ENCODE assay signal across 19 cellular contexts in the genomic region with DNA sequence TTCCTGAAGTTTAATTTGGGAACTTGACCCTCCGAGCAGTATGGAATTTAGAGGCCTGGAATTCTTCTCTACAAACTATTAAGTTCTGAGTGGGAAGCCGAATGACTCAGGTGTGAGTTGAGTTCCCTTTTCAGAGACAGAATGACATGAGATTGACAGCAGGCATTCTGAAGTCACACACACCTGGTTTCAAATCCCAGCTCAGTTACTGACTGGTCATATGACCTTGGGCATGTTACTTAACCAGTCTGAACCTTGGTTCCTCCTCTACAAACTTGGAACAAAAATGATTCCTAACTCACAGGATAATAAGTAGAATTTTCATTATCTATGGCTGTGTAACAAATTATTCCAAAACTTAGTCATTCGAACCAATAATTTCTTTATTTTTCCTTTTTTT. TPM values are rescaled to one million over a fixed set of nuclear protein-coding genes. Genes with fewer than 3 reads are reported as not detected.
DNase-seq lines count a peak whose midpoint lies in the region; ATAC-seq, FAIRE-seq and TF ChIP-seq lines count a peak whose summit lies in the region.
"Had no signal": no experiment of that assay in that cellular context is flagged by ENCODE, and none has a peak within 500 bp of the region (broad histone marks: within the 10 kb centered on the region; RNA-seq: fewer than 3 reads in every experiment).

No MANE protein-coding gene starts in this region.

- H3K9ac ChIP-seq in GM12878 (ENCODE audit: control insufficient read depth, insufficient read depth, low read length): no peak overlapping the region
- H3K9ac ChIP-seq: BLaER1 had no signal

- no peak for TF ChIP-seq EP300 in Ishikawa (IDR thresholded peaks at IDR 0.05; ENCODE audit: borderline replicate concordance)
- no peak for TF ChIP-seq EP300 in GM12878 (IDR thresholded peaks at IDR 0.05; ENCODE audit: borderline replicate concordance in 1 of 2, control insufficient read depth in 1 of 2, low read depth in 2 of 2, low read length in 2 of 2)

- H3K4me3 Mint-ChIP-seq in activated CD4-positive, alpha-beta T cell treated with anti-CD3 and anti-CD28 coated beads for 36 hours: no peak overlapping the region
- H3K4me3 Mint-ChIP-seq: CD4-positive, alpha-beta memory T cell had no signal

- no peak overlapping the region for H3K4me2 ChIP-seq in GM12878 (ENCODE audit: control insufficient read depth, insufficient read depth)
- H3K4me2 ChIP-seq: A549, BLaER1 had no signal

- DNase-seq in GM12878 (ENCODE audit: low read depth, low spot score) (no peak), islet precursor cell (peak; percentile 61), renal cortical epithelial cell (ENCODE audit: low read depth) (peak; percentile 5), DMS114 treated with DMSO at 0.1 percent for 48 hours (lab: John Stamatoyannopoulos, UW; ENCODE audit: unreplicated experiment) (no peak)
- no peak for DNase-seq in activated CD4-positive, alpha-beta T cell treated with anti-CD3 and anti-CD28 coated beads for 36 hours
- DNase-seq in stimulated activated CD4-positive, alpha-beta T cell treated with anti-CD3 and anti-CD28 coated beads, Interleukin-15, amount 100 ng/mL, for 24 hours: no peak
- DNase-seq: CD4-positive, alpha-beta memory T cell; NCI-H1092; NCI-H146; NCI-H2081; NCI-H2171 treated with DMSO at 0.1 percent for 48 hours; NCI-H446; NK-92 treated with Interleukin-12 subunit alpha and Interleukin-12 subunit beta, amount 100 ng/mL, for 24 hours had no signal

- 75% methylated on average over 3 of the region's 3 CpGs for WGBS in GM12878 (ENCODE audit: insufficient coverage, insufficient replicate concordance, low lambda C conversion rate, missing lambda C conversion rate)

- no peaks in the 10 kb centered on the region; the same call in 2 of the 3 replicates for H3K9me3 ChIP-seq in GM12878 (replicated peaks; ENCODE audit: control insufficient read depth, insufficient read depth, low read length)

- CTCF ChIA-PET in GM12878 (lab: Yijun Ruan, JAX): no interaction called here
- CTCF ChIA-PET in activated CD4-positive, alpha-beta T cell treated with anti-CD3 and anti-CD28 coated beads for 36 hours (lab: Charles Lee): no interaction called here

- TF ChIP-seq POLR2A in GM12878 (IDR thresholded peaks at IDR 0.05; ENCODE audit: low read depth, low read length): no peak

- in situ Hi-C loops in GM12878 (cut with MboI): no loop called here

- no peak for TF ChIP-seq RAD21 in Ishikawa (IDR thresholded peaks at IDR 0.05; ENCODE audit: low read depth)
- TF ChIP-seq RAD21 in GM12878 (IDR thresholded peaks at IDR 0.05; ENCODE audit: insufficient read depth, low read depth, low read length): no peak

- H2AFZ ChIP-seq in GM12878 (ENCODE audit: control insufficient read depth, low read depth, low read length): no peak overlapping the region

- RAD21 ChIA-PET in GM12878 (lab: Charles Lee; ENCODE audit: unreplicated experiment): interaction anchor here (1.1 kb wide), 1 partner anchor 10 kb away, joined by 3 read pairs; no protein-coding TSS in a partner anchor

- SMC1A ChIA-PET in GM12878 (lab: Charles Lee; ENCODE audit: uncharacterized antibody, unreplicated experiment): interaction anchor here (0.6 kb wide), 1 partner anchor 101 kb away, joined by 3 read pairs; no protein-coding TSS in a partner anchor

- no peak for FAIRE-seq in GM12878 (lab: Jason Lieb, UNC)
- FAIRE-seq: A549, GM12892, GM18507, H1 had no signal

- no peaks in the 10 kb centered on the region for H3K27me3 Mint-ChIP-seq in activated CD4-positive, alpha-beta T cell treated with anti-CD3 and anti-CD28 coated beads for 36 hours
- H3K27me3 Mint-ChIP-seq: CD4-positive, alpha-beta memory T cell had no signal

- H3K36me3 Mint-ChIP-seq in activated CD4-positive, alpha-beta T cell treated with anti-CD3 and anti-CD28 coated beads for 36 hours (ENCODE audit: low read depth): no peaks in the 10 kb centered on the region
- H3K36me3 Mint-ChIP-seq: CD4-positive, alpha-beta memory T cell had no signal

- H3K27ac ChIP-seq in GM12878 (ENCODE audit: control insufficient read depth, insufficient read depth): no peak overlapping the region
- H3K27ac ChIP-seq: A549, BLaER1 had no signal

- H3K27me3 ChIP-seq in GM12878 (replicated peaks in 1 of 2; ENCODE audit: control insufficient read depth in 2 of 2, insufficient read depth in 2 of 2, low read length in 1 of 2): no peaks in the 10 kb centered on the region
- H3K27me3 ChIP-seq: BLaER1 had no signal

- ATAC-seq in GM12878: no peak
- no peak for ATAC-seq in activated CD4-positive, alpha-beta T cell treated with anti-CD3 and anti-CD28 coated beads for 36 hours
- ATAC-seq: A549 had no signal

- no peak for TF ChIP-seq CTCF in GM12878 (IDR thresholded peaks at IDR 0.05 in 2 of 3, conservative IDR thresholded peaks at IDR 0.05 in 1 of 3; ENCODE audit: control insufficient read depth in 2 of 3, extremely low read depth in 1 of 3, insufficient read depth in 1 of 3, low read depth in 3 of 3, low read length in 3 of 3)

- no peak overlapping the region for H3K4me3 ChIP-seq in GM12878
- H3K4me3 ChIP-seq: A549, BLaER1 had no signal

- H3K9me3 Mint-ChIP-seq in activated CD4-positive, alpha-beta T cell treated with anti-CD3 and anti-CD28 coated beads for 36 hours (ENCODE audit: low read depth): no peaks in the 10 kb centered on the region

- H4K20me1 ChIP-seq in GM12878 (ENCODE audit: control insufficient read depth, insufficient read depth): no peaks in the 10 kb centered on the region
- H4K20me1 ChIP-seq: BLaER1 had no signal

- no peaks in the 10 kb centered on the region for H3K36me3 ChIP-seq in GM12878 (ENCODE audit: control insufficient read depth in 2 of 2, insufficient read depth in 2 of 2, low read length in 1 of 2)
- H3K36me3 ChIP-seq: BLaER1 had no signal

- no peaks in the 10 kb centered on the region for H3K4me1 ChIP-seq in GM12878 (ENCODE audit: control insufficient read depth, insufficient read depth, low read length)
- H3K4me1 ChIP-seq: A549, BLaER1 had no signal

- H3K27ac Mint-ChIP-seq in activated CD4-positive, alpha-beta T cell treated with anti-CD3 and anti-CD28 coated beads for 36 hours: no peak overlapping the region
- H3K27ac Mint-ChIP-seq: CD4-positive, alpha-beta memory T cell had no signal

- no TSS peak for BruUV-seq in GM12878 (replicated peaks; lab: Mats Ljungman, UMichigan)

- no peaks in the 10 kb centered on the region for H3K79me2 ChIP-seq in GM12878 (ENCODE audit: control insufficient read depth, insufficient read depth, low read length)

- POLR2A ChIA-PET in GM12878 (lab: Charles Lee): interaction anchor here (0.7 kb wide), 1 partner anchor 105 kb away, joined by 4 read pairs; no protein-coding TSS in a partner anchor
- POLR2A ChIA-PET in activated CD4-positive, alpha-beta T cell treated with anti-CD3 and anti-CD28 coated beads for 36 hours (lab: Charles Lee): no interaction called here

- intact Hi-C loops in GM12878 (cut with micrococcal nuclease; ENCODE audit: unreplicated experiment): no loop called here
- intact Hi-C loops in activated CD4-positive, alpha-beta T cell treated with anti-CD3 and anti-CD28 coated beads for 36 hours (cut with DNase I, micrococcal nuclease): no loop called here

- no peaks in the 10 kb centered on the region for H3K4me1 Mint-ChIP-seq in activated CD4-positive, alpha-beta T cell treated with anti-CD3 and anti-CD28 coated beads for 36 hours
- H3K4me1 Mint-ChIP-seq: CD4-positive, alpha-beta memory T cell had no signal

TF ChIP-seq in Ishikawa, 13 proteins besides CTCF, POLR2A, EP300 and RAD21 (continues in another document):
- TF ChIP-seq TCF12 (IDR thresholded peaks at IDR 0.05; ENCODE audit: low read depth) (no peak), FOXM1 (IDR thresholded peaks at IDR 0.05; ENCODE audit: borderline replicate concordance, low read depth) (no peak), TEAD4 (IDR thresholded peaks at IDR 0.05) (no peak)
- TF ChIP-seq, protein P1, sequence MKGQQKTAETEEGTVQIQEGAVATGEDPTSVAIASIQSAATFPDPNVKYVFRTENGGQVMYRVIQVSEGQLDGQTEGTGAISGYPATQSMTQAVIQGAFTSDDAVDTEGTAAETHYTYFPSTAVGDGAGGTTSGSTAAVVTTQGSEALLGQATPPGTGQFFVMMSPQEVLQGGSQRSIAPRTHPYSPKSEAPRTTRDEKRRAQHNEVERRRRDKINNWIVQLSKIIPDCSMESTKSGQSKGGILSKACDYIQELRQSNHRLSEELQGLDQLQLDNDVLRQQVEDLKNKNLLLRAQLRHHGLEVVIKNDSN (IDR thresholded peaks at IDR 0.05): peak; percentile 36; the same call in 1 of the 2 replicates

TF ChIP-seq in GM12878, 131 proteins besides CTCF, POLR2A, EP300 and RAD21 (continues in another document):
- no peak for TF ChIP-seq ZSCAN29 (IDR thresholded peaks at IDR 0.05)
- TF ChIP-seq, protein P2, sequence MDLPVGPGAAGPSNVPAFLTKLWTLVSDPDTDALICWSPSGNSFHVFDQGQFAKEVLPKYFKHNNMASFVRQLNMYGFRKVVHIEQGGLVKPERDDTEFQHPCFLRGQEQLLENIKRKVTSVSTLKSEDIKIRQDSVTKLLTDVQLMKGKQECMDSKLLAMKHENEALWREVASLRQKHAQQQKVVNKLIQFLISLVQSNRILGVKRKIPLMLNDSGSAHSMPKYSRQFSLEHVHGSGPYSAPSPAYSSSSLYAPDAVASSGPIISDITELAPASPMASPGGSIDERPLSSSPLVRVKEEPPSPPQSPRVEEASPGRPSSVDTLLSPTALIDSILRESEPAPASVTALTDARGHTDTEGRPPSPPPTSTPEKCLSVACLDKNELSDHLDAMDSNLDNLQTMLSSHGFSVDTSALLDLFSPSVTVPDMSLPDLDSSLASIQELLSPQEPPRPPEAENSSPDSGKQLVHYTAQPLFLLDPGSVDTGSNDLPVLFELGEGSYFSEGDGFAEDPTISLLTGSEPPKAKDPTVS (IDR thresholded peaks at IDR 0.05; ENCODE audit: low read depth, low read length): no peak

RNA-seq across cellular contexts. Expression of a gene that starts 45.5 kb away (rescaled TPM):
- total RNA-seq in GM12878 (2013; cell fraction: nucleolus; rRNA removed): 245 and 259 TPM in 2 replicates
- total RNA-seq in GM12878 (2014; rRNA removed) (47.0 and 61.9 TPM in 2 replicates), GM12878 (2014; rRNA removed; fragmentation: Illumina TruSeq; extraction: Trizol) (79.3 and 80.8 TPM in 2 replicates), GM12878 (2021) (52.3 and 52.7 TPM in 2 replicates), renal cortical epithelial cell (74.8 and 91.2 TPM in 2 replicates)
- 26.9 TPM for polyA plus RNA-seq in GM12878 (2011; ENCODE audit: low read depth)
- polyA plus RNA-seq in GM12878 (2011; rRNA removed) (96.2 and 163 TPM in 2 replicates), GM12878 (2014; fragmentation: Illumina TruSeq; extraction: Trizol) (64.6 and 82.2 TPM in 2 replicates), GM12878 (2014; fragmentation: Nextera tagmentation; extraction: Ambion mirVana) (10 to 100 TPM; 27.0 to 32.5 TPM), GM12878 (2014; rRNA removed) (35.2 and 41.9 TPM in 2 replicates), GM12878 (2016; fragmentation: Nextera tagmentation; extraction: Ambion mirVana) (10 to 100 TPM; 58.4 to 65.8 TPM)
- polyA plus RNA-seq in GM12878 (2011; cell fraction: cytosol; rRNA removed): 21.1 and 24.1 TPM in 2 replicates
- 47.4 and 47.9 TPM in 2 replicates for polyA plus RNA-seq in GM12878 (2011; cell fraction: nucleus; rRNA removed)
- polyA plus RNA-seq in GM12878 (2012): 44.8 and 50.5 TPM in 2 replicates
- 36.5 and 47.3 TPM in 2 replicates for polyA minus RNA-seq in GM12878 (2011; rRNA and poly(A)+ RNA removed)
- polyA minus RNA-seq in GM12878 (2011; cell fraction: cytosol; rRNA and poly(A)+ RNA removed): 23.4 and 33.1 TPM in 2 replicates
- polyA minus RNA-seq in GM12878 (2011; cell fraction: nucleus; rRNA and poly(A)+ RNA removed): 27.8 and 40.3 TPM in 2 replicates
- total RNA-seq in activated CD4-positive, alpha-beta T cell treated with anti-CD3 and anti-CD28 coated beads for 36 hours: 100 to 1,000 TPM in 1 of 2 experiments, 10 to 100 TPM in 1; 91.8 to 116 TPM

Comparison
In these comparisons a context has a peak if more than half of its experiments do, and no peak if none do; other contexts are left out.
1. DNase-seq: peak in islet precursor cell (single experiment) and renal cortical epithelial cell (single experiment); none in GM12878 (single experiment), DMS114 treated with DMSO at 0.1 percent for 48 hours (single experiment), activated CD4-positive, alpha-beta T cell treated with anti-CD3 and anti-CD28 coated beads for 36 hours (single experiment) and stimulated activated CD4-positive, alpha-beta T cell treated with anti-CD3 and anti-CD28 coated beads, Interleukin-15, amount 100 ng/mL, for 24 hours (single experiment).